In genomic region chr11:75561426-75562047, GRCh38 we compare ENCODE assay signal across 8 cellular contexts. TPM values are rescaled to one million over a fixed set of nuclear protein-coding genes. Genes with fewer than 3 reads are reported as not detected.
DNase-seq lines count a peak whose midpoint lies in the region; ATAC-seq lines count a peak whose summit lies in the region.

No MANE protein-coding gene starts in this region.

- intact Hi-C loops in naive thymus-derived CD4-positive, alpha-beta T cell (cut with micrococcal nuclease) = loop anchor here in 1 of 2 donors (1.0 to 10.0 kb wide), 5 partner anchors 22 to 1167 kb away; partner anchors contain the start of genes PGM2L1 and UVRAG

- peaks cover 7% of the 10 kb centered on the region for H3K36me3 Mint-ChIP-seq in central memory CD8-positive, alpha-beta T cell (ENCODE audit: insufficient read depth)
- no peaks in the 10 kb centered on the region for H3K36me3 Mint-ChIP-seq in naive thymus-derived CD4-positive, alpha-beta T cell

- H3K27ac ChIP-seq in BLaER1 = peak overlapping the region; percentile 94
- H3K27ac ChIP-seq in naive thymus-derived CD4-positive, alpha-beta T cell (ENCODE audit: low read depth, low read length) = peak overlapping the region; percentile 86

- H4K20me1 ChIP-seq in BLaER1 = peaks cover 16% of the 10 kb centered on the region; the same call in 1 of the 2 replicates

- H3K27ac Mint-ChIP-seq in central memory CD8-positive, alpha-beta T cell (ENCODE audit: low read depth) = peak overlapping the region; percentile 98
- peak overlapping the region; percentile 73 to 97 (median 92) for H3K27ac Mint-ChIP-seq in naive thymus-derived CD4-positive, alpha-beta T cell

- peak overlapping the region; percentile 95 for H3K4me2 ChIP-seq in BLaER1

- no peaks in the 10 kb centered on the region for H3K9me3 ChIP-seq in BLaER1
- H3K9me3 ChIP-seq in naive thymus-derived CD4-positive, alpha-beta T cell (ENCODE audit: control insufficient read depth in 2 of 3, low read length in 3 of 3) = no peaks in the 10 kb centered on the region

- peak; percentile 10 for ATAC-seq in HG03103 (IDR thresholded peaks at IDR 0.05; ENCODE audit: low read depth, unreplicated experiment)
- peak; percentile 15 for ATAC-seq in central memory CD8-positive, alpha-beta T cell (replicated peaks; ENCODE audit: extremely low read depth, poor library complexity, severe bottlenecking)
- peak; percentile 6 for ATAC-seq in naive thymus-derived CD4-positive, alpha-beta T cell

- peak overlapping the region; percentile 98 for H3K4me3 Mint-ChIP-seq in central memory CD8-positive, alpha-beta T cell
- H3K4me3 Mint-ChIP-seq in naive thymus-derived CD4-positive, alpha-beta T cell = peak overlapping the region; percentile 94 to 99 (median 99)

- H3K9me3 Mint-ChIP-seq in central memory CD8-positive, alpha-beta T cell = no peaks in the 10 kb centered on the region
- H3K9me3 Mint-ChIP-seq in naive thymus-derived CD4-positive, alpha-beta T cell = no peaks in the 10 kb centered on the region

- H3K4me1 ChIP-seq in BLaER1 = peaks cover 47% of the 10 kb centered on the region
- peaks cover 15 to 22% of the 10 kb centered on the region in 2 donors for H3K4me1 ChIP-seq in naive thymus-derived CD4-positive, alpha-beta T cell (ENCODE audit: control insufficient read depth in 2 of 2, insufficient read depth in 2 of 2, low read length in 2 of 2)

- POLR2A ChIA-PET in naive thymus-derived CD4-positive, alpha-beta T cell (lab: Charles Lee) = interaction anchor here (0.7 to 1.4 kb wide), 4 partner anchors 14 to 287 kb away, joined by 3 to 5 read pairs (median 4); no protein-coding TSS in a partner anchor

- DNase-seq in central memory CD8-positive, alpha-beta T cell (ENCODE audit: low spot score in 2 of 2) = no peak
- no peak for DNase-seq in naive thymus-derived CD4-positive, alpha-beta T cell
- DNase-seq in NK-92 (lab: John Stamatoyannopoulos, UW; ENCODE audit: unreplicated experiment) (no peak), iPS-NIHi11 (ENCODE audit: low spot score) (no peak), ureter (ENCODE audit: low spot score) (no peak), AG08395 (ENCODE audit: low spot score) (no peak)

- peaks cover 16% of the 10 kb centered on the region for H3K36me3 ChIP-seq in BLaER1
- H3K36me3 ChIP-seq in naive thymus-derived CD4-positive, alpha-beta T cell (ENCODE audit: control insufficient read depth in 2 of 3, insufficient read depth in 3 of 3, low read length in 3 of 3) = peaks cover 0 to 7% (median 0%) of the 10 kb centered on the region in 3 experiments

- peak overlapping the region; percentile 92 for H3K9ac ChIP-seq in BLaER1

- H3K27me3 ChIP-seq in BLaER1 = no peaks in the 10 kb centered on the region
- no peaks in the 10 kb centered on the region for H3K27me3 ChIP-seq in naive thymus-derived CD4-positive, alpha-beta T cell (ENCODE audit: control insufficient read depth in 2 of 2, insufficient read depth in 2 of 2, low read length in 2 of 2)

- H3K4me3 ChIP-seq in BLaER1 = peak overlapping the region; percentile 86
- H3K4me3 ChIP-seq in naive thymus-derived CD4-positive, alpha-beta T cell (ENCODE audit: low read length) = peak overlapping the region; percentile 91

- H3K4me1 Mint-ChIP-seq in central memory CD8-positive, alpha-beta T cell = peaks cover 47% of the 10 kb centered on the region
- peaks cover 18 to 46% (median 32%) of the 10 kb centered on the region in 7 donors for H3K4me1 Mint-ChIP-seq in naive thymus-derived CD4-positive, alpha-beta T cell

- H3K27me3 Mint-ChIP-seq in central memory CD8-positive, alpha-beta T cell = no peaks in the 10 kb centered on the region
- peaks cover 0 to 5% (median 0%) of the 10 kb centered on the region in 5 donors for H3K27me3 Mint-ChIP-seq in naive thymus-derived CD4-positive, alpha-beta T cell

- CTCF ChIA-PET in naive thymus-derived CD4-positive, alpha-beta T cell (lab: Charles Lee) = interaction anchor here (0.6 kb wide), 2 partner anchors 13 to 158 kb away, joined by 3 to 4 read pairs; no protein-coding TSS in a partner anchor

RNA-seq across cellular contexts. Expression of gene SERPINH1, which starts 0.5 kb away (rescaled TPM):
- total RNA-seq in naive thymus-derived CD4-positive, alpha-beta T cell = 10 to 100 TPM in 3 of 5 experiments, 1 to 10 TPM in 2; 5.1 to 19.9 (median 13.2) TPM
- polyA plus RNA-seq in naive thymus-derived CD4-positive, alpha-beta T cell = 1 to 10 TPM; 2.9 to 7.8 TPM
- total RNA-seq in ureter = 109 TPM

RNA-seq across cellular contexts. Expression of gene GDPD5, which starts 35.8 kb away (rescaled TPM):
- 10 to 100 TPM; 18.0 to 50.3 (median 24.7) TPM for total RNA-seq in naive thymus-derived CD4-positive, alpha-beta T cell
- 1 to 10 TPM; 3.9 to 7.1 TPM for polyA plus RNA-seq in naive thymus-derived CD4-positive, alpha-beta T cell
- 14.9 TPM for total RNA-seq in ureter
